In the genomic region with DNA sequence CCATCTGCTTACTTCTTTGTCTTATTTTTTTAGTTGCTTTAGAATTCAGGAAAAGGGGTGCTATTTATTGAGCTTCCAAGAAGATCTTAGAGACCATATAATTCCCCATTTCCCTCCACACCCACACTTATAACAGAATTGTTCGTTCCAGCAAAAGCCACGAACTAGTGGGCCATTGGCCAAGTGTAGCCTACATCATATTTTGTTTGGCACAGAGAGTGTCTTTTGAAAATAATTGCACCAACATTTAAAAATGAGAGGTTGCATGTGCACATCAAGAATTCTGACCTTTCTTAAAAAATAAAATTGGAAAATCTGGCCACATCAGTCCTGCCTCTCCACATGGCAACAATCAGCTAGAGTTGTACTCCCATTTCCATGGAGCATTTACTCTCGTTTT, we compare ENCODE assay signal across 25 cellular contexts.
DNase-seq lines count a peak whose midpoint lies in the region; ATAC-seq and TF ChIP-seq lines count a peak whose summit lies in the region.
"Had no signal": no experiment of that assay in that cellular context is flagged by ENCODE, and none has a peak within 500 bp of the region (broad histone marks: within the 10 kb centered on the region; RNA-seq: fewer than 3 reads in every experiment).

No MANE protein-coding gene starts in this region.

- no peak for TF ChIP-seq CTCF in AG10803 (conservative IDR thresholded peaks at IDR 0.05; ENCODE audit: low read length)
- no peak for TF ChIP-seq CTCF in chondrocyte (IDR thresholded peaks at IDR 0.05)
- no peak for TF ChIP-seq CTCF in prostate gland (IDR thresholded peaks at IDR 0.05)

- H3K36me3 ChIP-seq in prostate gland: no peaks in the 10 kb centered on the region
- H3K36me3 ChIP-seq: BLaER1, esophagus squamous epithelium, heart left ventricle, SJCRH30, spleen had no signal

- DNase-seq in AG10803 (ENCODE audit: low read depth) (peak; percentile 61), LHCN-M2 (ENCODE audit: low read depth) (peak; percentile 14), chondrocyte (ENCODE audit: low spot score) (no peak), left kidney (ENCODE audit: low read depth, low spot score) (peak; percentile 28), NCI-H2171 (lab: John Stamatoyannopoulos, UW) (no peak), prostate gland (ENCODE audit: low spot score) (no peak)
- DNase-seq: activated CD4-positive, alpha-beta T cell treated with anti-CD3 and anti-CD28 coated beads, Interleukin-2, amount 10 ng/mL, durations not matched to agents 7 days and 5 days; activated naive CD4-positive, alpha-beta T cell treated with anti-CD3 and anti-CD28 coated beads for 36 hours; dermis blood vessel endothelial cell; esophagus squamous epithelium; Karpas-422; kidney; mucosa of descending colon; NCI-H187; NCI-H2171 treated with DMSO at 0.1 percent for 48 hours; NCI-H526 treated with DMSO at 0.1 percent for 48 hours; SJCRH30; spleen; trophoblast cell had no signal

- intact Hi-C loops in prostate gland (cut with DNase I): no loop called here

- H3K4me1 ChIP-seq in prostate gland (replicated peaks): no peaks in the 10 kb centered on the region
- H3K4me1 ChIP-seq: BLaER1, SJCRH30, spleen had no signal

- no peaks in the 10 kb centered on the region for H3K27me3 ChIP-seq in prostate gland (replicated peaks; ENCODE audit: insufficient read depth)
- H3K27me3 ChIP-seq: BLaER1 had no signal

- H3K27ac Mint-ChIP-seq in chondrocyte (ENCODE audit: unreplicated experiment): peak overlapping the region; percentile 19
- H3K27ac Mint-ChIP-seq: activated CD4-positive, alpha-beta T cell treated with anti-CD3 and anti-CD28 coated beads, Interleukin-2, amount 10 ng/mL, durations not matched to agents 7 days and 5 days; activated naive CD4-positive, alpha-beta T cell treated with anti-CD3 and anti-CD28 coated beads for 36 hours; activated T-helper 1 cell treated with anti-CD3 and anti-CD28 coated beads, Interleukin-12 subunit alpha, Interleukin-12 subunit beta, Interleukin-2, Interleukin-4 antibody, amounts not matched to agents 30 ng/mL and 10 ng/mL and 1 ng/mL, durations not matched to agents 14 hours and 24 hours and 36 hours; natural killer cell treated with Interleukin-12 subunit alpha and Interleukin-12 subunit beta and Interleukin-15 and Interleukin-18, amount 100 ng/mL, for 72 hours had no signal

- H3K4me3 ChIP-seq in AG10803 (ENCODE audit: low read length) (no peak overlapping the region), prostate gland (no peak overlapping the region)
- H3K4me3 ChIP-seq: BLaER1, esophagus squamous epithelium, heart left ventricle, mucosa of descending colon, SJCRH30, spleen had no signal

- no peak overlapping the region for H3K27ac ChIP-seq in prostate gland
- H3K27ac ChIP-seq: BLaER1, esophagus squamous epithelium, heart left ventricle, SJCRH30, spleen had no signal

- H3K9me3 ChIP-seq in prostate gland: no peaks in the 10 kb centered on the region
- H3K9me3 ChIP-seq: BLaER1, esophagus squamous epithelium, heart left ventricle, mucosa of descending colon, SJCRH30, spleen had no signal

- no peaks in the 10 kb centered on the region for H3K27me3 Mint-ChIP-seq in chondrocyte (ENCODE audit: low read depth)

- no peaks in the 10 kb centered on the region for H3K36me3 Mint-ChIP-seq in chondrocyte (ENCODE audit: low read depth)
- H3K36me3 Mint-ChIP-seq: natural killer cell treated with Interleukin-12 subunit alpha and Interleukin-12 subunit beta and Interleukin-15 and Interleukin-18, amount 100 ng/mL, for 72 hours had no signal

- no peak overlapping the region for H3K4me3 Mint-ChIP-seq in chondrocyte (ENCODE audit: unreplicated experiment)
- H3K4me3 Mint-ChIP-seq: activated CD4-positive, alpha-beta T cell treated with anti-CD3 and anti-CD28 coated beads, Interleukin-2, amount 10 ng/mL, durations not matched to agents 7 days and 5 days; activated naive CD4-positive, alpha-beta T cell treated with anti-CD3 and anti-CD28 coated beads for 36 hours; activated T-helper 1 cell treated with anti-CD3 and anti-CD28 coated beads, Interleukin-12 subunit alpha, Interleukin-12 subunit beta, Interleukin-2, Interleukin-4 antibody, amounts not matched to agents 30 ng/mL and 10 ng/mL and 1 ng/mL, durations not matched to agents 14 hours and 24 hours and 36 hours; natural killer cell treated with Interleukin-12 subunit alpha and Interleukin-12 subunit beta and Interleukin-15 and Interleukin-18, amount 100 ng/mL, for 72 hours had no signal

- peaks cover 67% of the 10 kb centered on the region for H3K4me1 Mint-ChIP-seq in chondrocyte (ENCODE audit: low read depth)
- H3K4me1 Mint-ChIP-seq: activated CD4-positive, alpha-beta T cell treated with anti-CD3 and anti-CD28 coated beads, Interleukin-2, amount 10 ng/mL, durations not matched to agents 7 days and 5 days had no signal

- no peak for ATAC-seq in HG03460 (IDR thresholded peaks at IDR 0.05; ENCODE audit: unreplicated experiment)
- no peak for ATAC-seq in HG03571 (IDR thresholded peaks at IDR 0.05; ENCODE audit: unreplicated experiment)
- ATAC-seq: natural killer cell treated with Interleukin-12 subunit alpha and Interleukin-12 subunit beta and Interleukin-15 and Interleukin-18, amount 100 ng/mL, for 72 hours had no signal

- H3K9me3 Mint-ChIP-seq in chondrocyte (ENCODE audit: low read depth): no peaks in the 10 kb centered on the region
- H3K9me3 Mint-ChIP-seq: activated CD4-positive, alpha-beta T cell treated with anti-CD3 and anti-CD28 coated beads, Interleukin-2, amount 10 ng/mL, durations not matched to agents 7 days and 5 days; activated naive CD4-positive, alpha-beta T cell treated with anti-CD3 and anti-CD28 coated beads for 36 hours; activated T-helper 1 cell treated with anti-CD3 and anti-CD28 coated beads, Interleukin-12 subunit alpha, Interleukin-12 subunit beta, Interleukin-2, Interleukin-4 antibody, amounts not matched to agents 30 ng/mL and 10 ng/mL and 1 ng/mL, durations not matched to agents 14 hours and 24 hours and 36 hours had no signal

- WGBS in prostate gland: 32% methylated on average over 3 of the region's 3 CpGs

- TF ChIP-seq POLR2A in prostate gland (IDR thresholded peaks at IDR 0.05): no peak

Comparison
In these comparisons a context has a peak if more than half of its experiments do, and no peak if none do; other contexts are left out.
1. DNase-seq: peak in AG10803 (single experiment), LHCN-M2 (single experiment) and left kidney (single experiment); none in chondrocyte (single experiment), NCI-H2171 (single experiment) and prostate gland (single experiment).